12 cellular contexts compared by ENCODE assay signal in genomic region chr1:21291184-21291583, GRCh38. TPM values are rescaled to one million over a fixed set of nuclear protein-coding genes. Genes with fewer than 3 reads are reported as not detected.
DNase-seq lines count a peak whose midpoint lies in the region; ATAC-seq, FAIRE-seq and TF ChIP-seq lines count a peak whose summit lies in the region.
"Had no signal": no experiment of that assay in that cellular context is flagged by ENCODE, and none has a peak within 500 bp of the region (broad histone marks: within the 10 kb centered on the region; RNA-seq: fewer than 3 reads in every experiment).

No MANE protein-coding gene starts in this region.

- H3K27me3 ChIP-seq in right cardiac atrium (ENCODE audit: control insufficient read depth, insufficient read depth) = no peaks in the 10 kb centered on the region
- H3K27me3 ChIP-seq: foreskin keratinocyte had no signal

- H3K9me3 Mint-ChIP-seq in activated T-helper 2 cell treated with anti-CD3 and anti-CD28 coated beads, Interferon-gamma antibody, Interleukin-2, Interleukin-4, amounts not matched to agents 10 μg/mL and 5 μg/mL and 100 μg/mL, durations not matched to agents 14 hours and 24 hours and 36 hours = no peaks in the 10 kb centered on the region
- H3K9me3 Mint-ChIP-seq in mesothelial cell of epicardium = no peaks in the 10 kb centered on the region

- TF ChIP-seq CTCF in mesothelial cell of epicardium (IDR thresholded peaks at IDR 0.05; ENCODE audit: unreplicated experiment) = no peak

- no peaks in the 10 kb centered on the region for H3K9me3 ChIP-seq in right cardiac atrium (ENCODE audit: control insufficient read depth, low read length)

- H3K4me1 ChIP-seq in right cardiac atrium (ENCODE audit: control insufficient read depth, insufficient read depth, low read length) = peaks cover 9% of the 10 kb centered on the region

- TF ChIP-seq POLR2A in GM12892 (IDR thresholded peaks at IDR 0.05; ENCODE audit: low read depth, low read length) = no peak

- DNase-seq in right cardiac atrium (peak in 2 of 3 donors; percentile 17 to 42), Right ventricle myocardium superior (no peak), mesothelial cell of epicardium (ENCODE audit: low spot score in 2 of 2, unreplicated experiment in 2 of 2) (no peak), GM12892 (ENCODE audit: insufficient read length) (no peak), cortex of kidney (lab: John Stamatoyannopoulos, UW) (no peak), superior temporal gyrus (ENCODE audit: extremely low spot score) (no peak)
- DNase-seq in activated T-helper 2 cell treated with anti-CD3 and anti-CD28 coated beads, Interferon-gamma antibody, Interleukin-2, Interleukin-4, amounts not matched to agents 10 μg/mL and 5 μg/mL and 100 μg/mL, durations not matched to agents 14 hours and 24 hours and 36 hours (ENCODE audit: low spot score) = no peak
- DNase-seq: aorta, DMS153, foreskin keratinocyte had no signal

- H3K36me3 Mint-ChIP-seq in activated T-helper 2 cell treated with anti-CD3 and anti-CD28 coated beads, Interferon-gamma antibody, Interleukin-2, Interleukin-4, amounts not matched to agents 10 μg/mL and 5 μg/mL and 100 μg/mL, durations not matched to agents 14 hours and 24 hours and 36 hours (ENCODE audit: low read depth) = peaks cover 15% of the 10 kb centered on the region
- no peaks in the 10 kb centered on the region for H3K36me3 Mint-ChIP-seq in mesothelial cell of epicardium

- ATAC-seq in right cardiac atrium = no peak
- no peak for ATAC-seq in Right ventricle myocardium superior (ENCODE audit: poor library complexity)
- ATAC-seq in GM21723 (IDR thresholded peaks at IDR 0.05; ENCODE audit: unreplicated experiment) = no peak
- ATAC-seq: foreskin keratinocyte, HepG2 had no signal

- no peak for FAIRE-seq in GM12892 (lab: Jason Lieb, UNC)
- FAIRE-seq: HepG2 had no signal

- H3K4me3 ChIP-seq in right cardiac atrium (ENCODE audit: low read length) = no peak overlapping the region

- H3K4me3 Mint-ChIP-seq in activated T-helper 2 cell treated with anti-CD3 and anti-CD28 coated beads, Interferon-gamma antibody, Interleukin-2, Interleukin-4, amounts not matched to agents 10 μg/mL and 5 μg/mL and 100 μg/mL, durations not matched to agents 14 hours and 24 hours and 36 hours (ENCODE audit: low read depth) = peak overlapping the region; percentile 82
- H3K4me3 Mint-ChIP-seq in mesothelial cell of epicardium = peak overlapping the region; percentile 76

- no peak overlapping the region for H3K27ac ChIP-seq in right cardiac atrium (ENCODE audit: low read length)
- H3K27ac ChIP-seq: foreskin keratinocyte had no signal

- no peaks in the 10 kb centered on the region for H3K27me3 Mint-ChIP-seq in activated T-helper 2 cell treated with anti-CD3 and anti-CD28 coated beads, Interferon-gamma antibody, Interleukin-2, Interleukin-4, amounts not matched to agents 10 μg/mL and 5 μg/mL and 100 μg/mL, durations not matched to agents 14 hours and 24 hours and 36 hours (ENCODE audit: low read depth)
- no peaks in the 10 kb centered on the region for H3K27me3 Mint-ChIP-seq in mesothelial cell of epicardium (ENCODE audit: low read depth)

- WGBS in right cardiac atrium = 89% methylated on average over 8 of the region's 8 CpGs

- intact Hi-C loops in right cardiac atrium (cut with DNase I) = no loop called here
- intact Hi-C loops in Right ventricle myocardium superior (cut with DNase I) = no loop called here
- intact Hi-C loops in activated T-helper 2 cell treated with anti-CD3 and anti-CD28 coated beads, Interferon-gamma antibody, Interleukin-2, Interleukin-4, amounts not matched to agents 10 μg/mL and 5 μg/mL and 100 μg/mL, durations not matched to agents 14 hours and 24 hours and 36 hours (cut with micrococcal nuclease) = loop anchor here (5.0 to 10.0 kb wide), 2 partner anchors 296 to 491 kb away; partner anchors contain the start of gene USP48

- H3K4me1 Mint-ChIP-seq in activated T-helper 2 cell treated with anti-CD3 and anti-CD28 coated beads, Interferon-gamma antibody, Interleukin-2, Interleukin-4, amounts not matched to agents 10 μg/mL and 5 μg/mL and 100 μg/mL, durations not matched to agents 14 hours and 24 hours and 36 hours (ENCODE audit: low read depth) = peaks cover 56% of the 10 kb centered on the region
- H3K4me1 Mint-ChIP-seq in mesothelial cell of epicardium = peaks cover 14% of the 10 kb centered on the region

- peak overlapping the region; percentile 22 for H3K27ac Mint-ChIP-seq in activated T-helper 2 cell treated with anti-CD3 and anti-CD28 coated beads, Interferon-gamma antibody, Interleukin-2, Interleukin-4, amounts not matched to agents 10 μg/mL and 5 μg/mL and 100 μg/mL, durations not matched to agents 14 hours and 24 hours and 36 hours
- H3K27ac Mint-ChIP-seq in mesothelial cell of epicardium = no peak overlapping the region

RNA-seq across cellular contexts. Expression of gene ECE1, which starts 0.9 kb away (rescaled TPM):
- total RNA-seq in right cardiac atrium = 100 to 1,000 TPM in 3 of 4 donors, 10 to 100 TPM in 1; 99.1 to 158 (median 114) TPM
- polyA plus RNA-seq in right cardiac atrium = 76.2 TPM
- total RNA-seq in Right ventricle myocardium superior = 45.3 TPM
- total RNA-seq in activated T-helper 2 cell treated with anti-CD3 and anti-CD28 coated beads, Interferon-gamma antibody, Interleukin-2, Interleukin-4, amounts not matched to agents 10 μg/mL and 5 μg/mL and 100 μg/mL, durations not matched to agents 14 hours and 24 hours and 36 hours = 94.1 and 97.0 TPM in 2 replicates
- 39.3 to 41.8 TPM (median 41.1 TPM) in 3 replicates for total RNA-seq in mesothelial cell of epicardium
- polyA plus RNA-seq in GM12892 (2012; ENCODE audit: missing spikeins) = 16.7 TPM

Comparison
In these comparisons a context has a peak if more than half of its experiments do, and no peak if none do; other contexts are left out.
1. DNase-seq: peak in right cardiac atrium (2 of 3); none in Right ventricle myocardium superior (single experiment), activated T-helper 2 cell treated with anti-CD3 and anti-CD28 coated beads, Interferon-gamma antibody, Interleukin-2, Interleukin-4, amounts not matched to agents 10 μg/mL and 5 μg/mL and 100 μg/mL, durations not matched to agents 14 hours and 24 hours and 36 hours (single experiment), mesothelial cell of epicardium (0 of 2), GM12892 (single experiment), cortex of kidney (single experiment) and superior temporal gyrus (single experiment).